15 cellular contexts compared by ENCODE assay signal in the genomic region with DNA sequence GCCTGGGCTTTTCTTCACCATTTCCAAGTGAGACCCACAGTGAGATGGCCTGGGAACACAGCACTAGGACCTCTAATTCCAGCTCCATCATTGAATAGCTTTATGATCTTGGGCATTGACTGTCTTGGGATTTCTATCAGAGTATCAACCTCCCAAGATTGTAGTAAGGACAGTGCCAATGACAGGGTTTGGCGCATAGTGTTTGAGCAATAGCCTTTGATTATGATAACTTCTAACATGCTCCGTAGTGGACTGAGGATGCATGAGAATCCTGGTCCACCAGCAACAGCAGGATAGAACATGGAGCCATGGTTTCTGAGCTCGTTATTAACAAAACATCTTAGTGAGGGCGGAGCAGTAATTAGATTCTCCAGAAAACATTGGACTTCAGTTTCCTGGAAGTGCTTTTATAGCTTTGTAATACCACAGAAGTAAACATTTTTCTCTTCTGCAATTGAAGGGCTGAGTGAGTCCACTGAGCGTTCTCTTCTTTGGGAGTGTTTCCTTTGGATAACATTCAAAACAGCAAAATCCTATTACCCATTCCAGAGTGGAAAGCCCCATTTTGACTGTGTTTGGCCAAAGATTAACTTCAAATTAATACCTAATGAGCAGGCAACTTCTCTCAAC.
DNase-seq lines count a peak whose midpoint lies in the region; ATAC-seq and TF ChIP-seq lines count a peak whose summit lies in the region.
"Had no signal": no experiment of that assay in that cellular context is flagged by ENCODE, and none has a peak within 500 bp of the region (broad histone marks: within the 10 kb centered on the region; RNA-seq: fewer than 3 reads in every experiment).

No MANE protein-coding gene starts in this region.

- ATAC-seq in heart right ventricle (peak in 2 of 8 donors; percentile 12 to 27), left ventricle myocardium superior (no peak), sciatic nerve (peak; percentile 41), HG03442 (IDR thresholded peaks at IDR 0.05; ENCODE audit: unreplicated experiment) (no peak), foreskin keratinocyte (no peak), HG02885 (IDR thresholded peaks at IDR 0.05; ENCODE audit: poor library complexity, unreplicated experiment) (no peak)
- no peak for ATAC-seq in activated naive CD4-positive, alpha-beta T cell treated with anti-CD3 and anti-CD28 coated beads, Interleukin-2, amount 50 U/mL, for 72 hours

- H3K27me3 ChIP-seq in heart right ventricle (no peaks in the 10 kb centered on the region), foreskin keratinocyte (no peaks in the 10 kb centered on the region)

- H3K4me1 ChIP-seq in heart right ventricle = peaks cover 6 to 73% (median 29%) of the 10 kb centered on the region in 9 donors
- peaks cover 7% of the 10 kb centered on the region for H3K4me1 ChIP-seq in foreskin keratinocyte

- peaks cover 0 to 6% of the 10 kb centered on the region in 2 donors for H3K36me3 Mint-ChIP-seq in activated naive CD4-positive, alpha-beta T cell treated with anti-CD3 and anti-CD28 coated beads, Interleukin-2, amount 50 U/mL, for 72 hours

- no peaks in the 10 kb centered on the region for H3K9me3 ChIP-seq in heart right ventricle

- intact Hi-C loops in heart right ventricle (cut with DNase I) (no loop called here), left ventricle myocardium superior (cut with micrococcal nuclease) (no loop called here), sciatic nerve (cut with DNase I) (no loop called here)

- DNase-seq in heart right ventricle (no peak), left ventricle myocardium superior (no peak), foreskin fibroblast (peak; percentile 56 to 76), sciatic nerve (ENCODE audit: low spot score) (no peak), foreskin keratinocyte (no peak)
- no peak for DNase-seq in activated naive CD4-positive, alpha-beta T cell treated with anti-CD3 and anti-CD28 coated beads, Interleukin-2, amount 50 U/mL, for 72 hours (ENCODE audit: low spot score in 2 of 2)
- DNase-seq: activated CD4-positive, CD25-positive, alpha-beta regulatory T cell; activated CD8-positive, alpha-beta memory T cell treated with anti-CD3 and anti-CD28 coated beads, Interleukin-2, amount 50 U/mL, for 4 hours; activated naive CD4-positive, alpha-beta T cell treated with anti-CD3 and anti-CD28 coated beads, Interleukin-2, amount 50 U/mL, for 16 hours; KG1; stimulated activated CD4-positive, alpha-beta T cell treated with anti-CD3 and anti-CD28 coated beads, Interleukin-1b, Interleukin-23, amount 100 ng/mL, for 48 hours; stimulated activated CD8-positive, alpha-beta memory T cell treated with anti-CD3 and anti-CD28 coated beads, Interleukin-4, amount 100 ng/mL, for 48 hours had no signal

- H3K27ac Mint-ChIP-seq in activated naive CD4-positive, alpha-beta T cell treated with anti-CD3 and anti-CD28 coated beads, Interleukin-2, amount 50 U/mL, for 72 hours = no peak overlapping the region

- H3K27ac ChIP-seq in heart right ventricle = peak overlapping the region in 8 of 10 donors; percentile 8 to 58 (median 44)
- H3K27ac ChIP-seq in foreskin keratinocyte = no peak overlapping the region
- H3K27ac ChIP-seq: epithelial cell of prostate had no signal

- TF ChIP-seq CTCF in heart right ventricle (IDR thresholded peaks at IDR 0.05) (no peak), foreskin fibroblast (IDR thresholded peaks at IDR 0.05; ENCODE audit: low read depth, low read length) (no peak), foreskin keratinocyte (conservative IDR thresholded peaks at IDR 0.05) (no peak)

- 63 to 70% methylated on average over 5 of the region's 5 CpGs for WGBS in heart right ventricle, 2 donors

- no peaks in the 10 kb centered on the region for H3K36me3 ChIP-seq in heart right ventricle

- H3K4me3 ChIP-seq in heart right ventricle (no peak overlapping the region), foreskin fibroblast (ENCODE audit: low read depth in 1 of 2, low read length in 2 of 2) (no peak overlapping the region)

- peaks cover 0 to 4% of the 10 kb centered on the region in 2 donors for H3K9me3 Mint-ChIP-seq in activated naive CD4-positive, alpha-beta T cell treated with anti-CD3 and anti-CD28 coated beads, Interleukin-2, amount 50 U/mL, for 72 hours

Comparison
In these comparisons a context has a peak if more than half of its experiments do, and no peak if none do; other contexts are left out.
1. DNase-seq: peak in foreskin fibroblast (2 of 2); none in heart right ventricle (0 of 2), left ventricle myocardium superior (single experiment), sciatic nerve (single experiment), foreskin keratinocyte (0 of 2) and activated naive CD4-positive, alpha-beta T cell treated with anti-CD3 and anti-CD28 coated beads, Interleukin-2, amount 50 U/mL, for 72 hours (0 of 2).